34 cellular contexts compared by ENCODE assay signal in genomic region chr13:114208134-114208533, GRCh38. TPM values are rescaled to one million over a fixed set of nuclear protein-coding genes. Genes with fewer than 3 reads are reported as not detected.
"Had no signal": no experiment of that assay in that cellular context is flagged by ENCODE, and none has a peak within 500 bp of the region (broad histone marks: within the 10 kb centered on the region; RNA-seq: fewer than 3 reads in every experiment).

No MANE protein-coding gene starts in this region.

- H3K9ac ChIP-seq: neural progenitor cell, parathyroid adenoma had no signal

- H3K27ac ChIP-seq: neural progenitor cell, ovary, parathyroid adenoma, psoas muscle, skin epidermis, spleen, suprapubic skin, testis, tibial artery, transverse colon, upper lobe of right lung, vagina had no signal

- H3K4me2 ChIP-seq: neural progenitor cell, smooth muscle cell had no signal

- H3K4me3 ChIP-seq: neural progenitor cell, ovary, psoas muscle, skin epidermis, smooth muscle cell, spleen, suprapubic skin, testis, tibial artery, transverse colon, upper lobe of right lung, vagina had no signal

- DNase-seq: naive thymus-derived CD4-positive, alpha-beta T cell; natural killer cell; occipital lobe; ovary; posterior cingulate gyrus; psoas muscle; right cardiac atrium; spleen; stimulated activated CD4-positive, alpha-beta T cell treated with anti-CD3 and anti-CD28 coated beads, Interleukin-12 subunit alpha, Interleukin-12 subunit beta, amount 100 ng/mL, for 4 hours; stimulated activated CD4-positive, alpha-beta T cell treated with anti-CD3 and anti-CD28 coated beads, Interleukin-1b, Interleukin-23, amount 100 ng/mL, for 48 hours; stimulated activated CD4-positive, alpha-beta T cell treated with anti-CD3 and anti-CD28 coated beads, Interleukin-4, amount 100 ng/mL, for 1 hour; stimulated activated CD4-positive, alpha-beta T cell treated with anti-CD3 and anti-CD28 coated beads, Interleukin-4, amount 100 ng/mL, for 4 hours; stimulated activated CD8-positive, alpha-beta memory T cell treated with anti-CD3 and anti-CD28 coated beads, Interleukin-4, amount 100 ng/mL, for 48 hours; stimulated activated naive CD4-positive, alpha-beta T cell; stimulated activated naive CD8-positive, alpha-beta T cell treated with anti-CD3 and anti-CD28 coated beads, Interleukin-15, amount 100 ng/mL, for 72 hours; stimulated activated naive CD8-positive, alpha-beta T cell treated with anti-CD3 and anti-CD28 coated beads, Interleukin-15, Interleukin-2, amounts not matched to agents 100 U/mL and 50 U/mL, for 24 hours; substantia nigra; testis; tibial artery; transverse colon; upper lobe of right lung had no signal

- H3K4me1 ChIP-seq: neural progenitor cell, parathyroid adenoma, psoas muscle, spleen, suprapubic skin, testis, tibial artery, transverse colon, upper lobe of right lung, vagina had no signal

- H3K79me2 ChIP-seq: parathyroid adenoma had no signal

- ATAC-seq: naive thymus-derived CD4-positive, alpha-beta T cell; natural killer cell; psoas muscle; right cardiac atrium; sciatic nerve; stimulated activated memory B cell treated with anti-CD40 and anti-IgM and Interleukin-4, amounts not matched to agents 10 μg/mL and 1 μg/mL and 100 μg/mL, for 72 hours; stimulated activated naive CD8-positive, alpha-beta T cell treated with anti-CD3 and anti-CD28 coated beads, Interleukin-15, amount 100 ng/mL, for 72 hours; stimulated activated naive CD8-positive, alpha-beta T cell treated with anti-CD3 and anti-CD28 coated beads, Interleukin-15, Interleukin-2, amounts not matched to agents 100 U/mL and 50 U/mL, for 24 hours; upper lobe of right lung had no signal

- H3K27me3 ChIP-seq: neural progenitor cell, ovary, testis, vagina had no signal

- H3K9me3 ChIP-seq: ovary, psoas muscle, testis, tibial artery, transverse colon, upper lobe of right lung, vagina had no signal

- H3K36me3 ChIP-seq: neural progenitor cell, ovary, spleen, suprapubic skin, tibial artery, transverse colon, upper lobe of right lung, vagina had no signal

- H2AFZ ChIP-seq: neural progenitor cell, parathyroid adenoma had no signal

RNA-seq across cellular contexts. Expression of gene CFAP97D2, which starts 29.1 kb away (rescaled TPM):
- total RNA-seq: occipital lobe, osteoblast, progenitor cell of endocrine pancreas, psoas muscle, renal cortical epithelial cell, right cardiac atrium, sciatic nerve, smooth muscle cell, spleen, suprapubic skin, transverse colon, upper lobe of right lung, urinary bladder, vagina had no signal
- polyA plus RNA-seq: neural cell, ovary, right cardiac atrium, smooth muscle cell, urinary bladder had no signal
